In genomic region chr5:392431-392988, GRCh38 we compare ENCODE assay signal across 8 cellular contexts. TPM values are rescaled to one million over a fixed set of nuclear protein-coding genes. Genes with fewer than 3 reads are reported as not detected.
DNase-seq lines count a peak whose midpoint lies in the region; ATAC-seq lines count a peak whose summit lies in the region.

No MANE protein-coding gene starts in this region.

- no peaks in the 10 kb centered on the region; the same call in 1 of the 2 replicates for H3K36me3 ChIP-seq in KOPT-K1 (ENCODE audit: insufficient read depth, low read length)

- ATAC-seq in GM21528 (IDR thresholded peaks at IDR 0.05; ENCODE audit: low FRiP score, unreplicated experiment) = peak; percentile 77

- H3K27me3 Mint-ChIP-seq in activated CD4-positive, alpha-beta memory T cell treated with anti-CD3 and anti-CD28 coated beads, Interleukin-2, amount 10 ng/mL, durations not matched to agents 7 days and 5 days = no peaks in the 10 kb centered on the region

- peak overlapping the region; percentile 58 for H3K4me3 Mint-ChIP-seq in activated CD4-positive, alpha-beta memory T cell treated with anti-CD3 and anti-CD28 coated beads, Interleukin-2, amount 10 ng/mL, durations not matched to agents 7 days and 5 days

- no peaks in the 10 kb centered on the region for H3K9me3 Mint-ChIP-seq in activated CD4-positive, alpha-beta memory T cell treated with anti-CD3 and anti-CD28 coated beads, Interleukin-2, amount 10 ng/mL, durations not matched to agents 7 days and 5 days

- no peaks in the 10 kb centered on the region for H3K9me3 ChIP-seq in KOPT-K1 (ENCODE audit: insufficient read depth, low read length, poor library complexity, severe bottlenecking)

- H3K36me3 Mint-ChIP-seq in activated CD4-positive, alpha-beta memory T cell treated with anti-CD3 and anti-CD28 coated beads, Interleukin-2, amount 10 ng/mL, durations not matched to agents 7 days and 5 days (ENCODE audit: low read depth) = peaks cover 6% of the 10 kb centered on the region

- peak overlapping the region; percentile 99 for H3K27ac ChIP-seq in KOPT-K1 (ENCODE audit: low read depth, low read length, poor library complexity, severe bottlenecking)

- peak overlapping the region; percentile 89 for H3K27ac Mint-ChIP-seq in activated CD4-positive, alpha-beta memory T cell treated with anti-CD3 and anti-CD28 coated beads, Interleukin-2, amount 10 ng/mL, durations not matched to agents 7 days and 5 days

- H3K4me1 Mint-ChIP-seq in activated CD4-positive, alpha-beta memory T cell treated with anti-CD3 and anti-CD28 coated beads, Interleukin-2, amount 10 ng/mL, durations not matched to agents 7 days and 5 days = peaks cover 37% of the 10 kb centered on the region

- POLR2A ChIA-PET in activated CD4-positive, alpha-beta memory T cell treated with anti-CD3 and anti-CD28 coated beads, Interleukin-2, amount 10 ng/mL, durations not matched to agents 7 days and 5 days (lab: Charles Lee) = interaction anchor here (0.6 to 2.6 kb wide), 12 partner anchors 14 to 174 kb away, joined by 3 to 25 read pairs (median 8); partner anchors contain the start of genes CCDC127, EXOC3, PDCD6 and SDHA

- CTCF ChIA-PET in activated CD4-positive, alpha-beta memory T cell treated with anti-CD3 and anti-CD28 coated beads, Interleukin-2, amount 10 ng/mL, durations not matched to agents 7 days and 5 days (lab: Charles Lee) = interaction anchor here (1.0 to 2.2 kb wide), 4 partner anchors 14 to 72 kb away, joined by 3 to 6 read pairs (median 4); no protein-coding TSS in a partner anchor

- peak; percentile 77 for DNase-seq in ELR (ENCODE audit: low read depth)
- DNase-seq in activated CD4-positive, alpha-beta memory T cell treated with anti-CD3 and anti-CD28 coated beads, Interleukin-2, amount 10 ng/mL, durations not matched to agents 7 days and 5 days = peak; percentile 92
- DNase-seq in glomerular visceral epithelial cell (ENCODE audit: extremely low spot score) = peak; percentile 57
- peak; percentile 69 to 70 for DNase-seq in stimulated activated CD8-positive, alpha-beta memory T cell treated with anti-CD3 and anti-CD28 coated beads, Interleukin-7, amount 100 ng/mL, for 4 hours (ENCODE audit: low read depth in 2 of 2)
- no peak for DNase-seq in NCI-H2227 (lab: John Stamatoyannopoulos, UW; ENCODE audit: unreplicated experiment)
- DNase-seq in OCI-M1 (lab: John Stamatoyannopoulos, UW) = no peak

RNA-seq across cellular contexts. Expression of gene EXOC3, which starts 50.5 kb away (rescaled TPM):
- 10 to 100 TPM; 67.7 to 68.8 TPM for total RNA-seq in activated CD4-positive, alpha-beta memory T cell treated with anti-CD3 and anti-CD28 coated beads, Interleukin-2, amount 10 ng/mL, durations not matched to agents 7 days and 5 days

Comparison
In these comparisons a context has a peak if more than half of its experiments do, and no peak if none do; other contexts are left out.
1. DNase-seq: peak in ELR (single experiment), activated CD4-positive, alpha-beta memory T cell treated with anti-CD3 and anti-CD28 coated beads, Interleukin-2, amount 10 ng/mL, durations not matched to agents 7 days and 5 days (single experiment), glomerular visceral epithelial cell (single experiment) and stimulated activated CD8-positive, alpha-beta memory T cell treated with anti-CD3 and anti-CD28 coated beads, Interleukin-7, amount 100 ng/mL, for 4 hours (2 of 2); none in NCI-H2227 (single experiment) and OCI-M1 (single experiment).